ENCODE assay signal across 10 cellular contexts in genomic region chr4:154503598-154503997, GRCh38. TPM values are rescaled to one million over a fixed set of nuclear protein-coding genes. Genes with fewer than 3 reads are reported as not detected.
DNase-seq lines count a peak whose midpoint lies in the region; ATAC-seq and TF ChIP-seq lines count a peak whose summit lies in the region.
"Had no signal": no experiment of that assay in that cellular context is flagged by ENCODE, and none has a peak within 500 bp of the region (broad histone marks: within the 10 kb centered on the region; RNA-seq: fewer than 3 reads in every experiment).

No MANE protein-coding gene starts in this region.

- WGBS in right lobe of liver (ENCODE audit: insufficient coverage, low coverage, low lambda C conversion rate, missing lambda C conversion rate) = 0% methylated on average over 1 of the region's 1 CpG

- H3K4me1 Mint-ChIP-seq in Caco-2 (ENCODE audit: low read depth, unreplicated experiment) = no peaks in the 10 kb centered on the region
- H3K4me1 Mint-ChIP-seq in WTC11 = peaks cover 12% of the 10 kb centered on the region

- H3K27ac Mint-ChIP-seq in Caco-2 (ENCODE audit: unreplicated experiment) = no peak overlapping the region
- H3K27ac Mint-ChIP-seq in WTC11 = no peak overlapping the region
- H3K27ac Mint-ChIP-seq: stimulated activated naive CD8-positive, alpha-beta T cell treated with anti-CD3 and anti-CD28 coated beads, Interleukin-15, Interleukin-2, amounts not matched to agents 100 ng/mL and 50 ng/mL, for 24 hours had no signal

- POLR2A ChIA-PET in Caco-2 (lab: Charles Lee) (no interaction called here), WTC11 (lab: Charles Lee) (no interaction called here)

- H3K27me3 ChIP-seq in Caco-2 (replicated peaks; ENCODE audit: control insufficient read depth, insufficient read depth, low read length) (no peaks in the 10 kb centered on the region), right lobe of liver (no peaks in the 10 kb centered on the region)

- H3K27ac ChIP-seq in right lobe of liver = no peak overlapping the region

- ATAC-seq in WTC11 (peak; percentile 68), right lobe of liver (peak; percentile 50 to 67 (median 57)), HG02571 (IDR thresholded peaks at IDR 0.05; ENCODE audit: unreplicated experiment) (no peak)
- ATAC-seq: left ventricle myocardium superior had no signal

- H3K9me3 ChIP-seq in Caco-2 (no peaks in the 10 kb centered on the region), right lobe of liver (no peaks in the 10 kb centered on the region)

- H3K4me3 Mint-ChIP-seq in Caco-2 (ENCODE audit: unreplicated experiment) = no peak overlapping the region
- H3K4me3 Mint-ChIP-seq in WTC11 = no peak overlapping the region
- H3K4me3 Mint-ChIP-seq: stimulated activated naive CD8-positive, alpha-beta T cell treated with anti-CD3 and anti-CD28 coated beads, Interleukin-15, Interleukin-2, amounts not matched to agents 100 ng/mL and 50 ng/mL, for 24 hours had no signal

- BruUV-seq in Caco-2 (replicated peaks; lab: Mats Ljungman, UMichigan) = no TSS peak

- intact Hi-C loops in Caco-2 (cut with micrococcal nuclease; ENCODE audit: unreplicated experiment) (loop anchor here (1.0 to 10.0 kb wide), 4 partner anchors 47 to 729 kb away; partner anchors contain the start of gene PLRG1), right lobe of liver (cut with DNase I) (loop anchor here (5.0 to 10.0 kb wide), 2 partner anchors 96 to 109 kb away; no protein-coding TSS in a partner anchor)

- H3K36me3 ChIP-seq in Caco-2 (ENCODE audit: control insufficient read depth, insufficient read depth, low read length) (no peaks in the 10 kb centered on the region), right lobe of liver (no peaks in the 10 kb centered on the region)

- peak; percentile 64 to 65 for TF ChIP-seq CTCF in Caco-2 (IDR thresholded peaks at IDR 0.05; ENCODE audit: insufficient read depth in 1 of 2, low read depth in 1 of 2, low read length in 1 of 2, severe bottlenecking in 1 of 2, unreplicated experiment in 1 of 2)
- TF ChIP-seq CTCF in WTC11 (IDR thresholded peaks at IDR 0.05) = no peak; the same call in 1 of the 2 replicates
- TF ChIP-seq CTCF in right lobe of liver (IDR thresholded peaks at IDR 0.05) = peak; percentile 30 to 60 (median 58)

- no peaks in the 10 kb centered on the region for H3K36me3 Mint-ChIP-seq in Caco-2 (ENCODE audit: insufficient read depth, unreplicated experiment)
- no peaks in the 10 kb centered on the region for H3K36me3 Mint-ChIP-seq in WTC11

- H3K9me3 Mint-ChIP-seq in Caco-2 (ENCODE audit: unreplicated experiment) = no peaks in the 10 kb centered on the region
- H3K9me3 Mint-ChIP-seq in WTC11 = no peaks in the 10 kb centered on the region
- H3K9me3 Mint-ChIP-seq: stimulated activated naive CD8-positive, alpha-beta T cell treated with anti-CD3 and anti-CD28 coated beads, Interleukin-15, Interleukin-2, amounts not matched to agents 100 ng/mL and 50 ng/mL, for 24 hours had no signal

- CTCF ChIA-PET in Caco-2 (lab: Charles Lee) = interaction anchor here (1.4 kb wide), 1 partner anchor 120 kb away, joined by 3 read pairs; no protein-coding TSS in a partner anchor
- CTCF ChIA-PET in WTC11 (lab: Charles Lee) = interaction anchor here (1.0 to 1.9 kb wide), 4 partner anchors 12 to 87 kb away, joined by 3 to 5 read pairs (median 5); partner anchors contain the start of gene DCHS2

- 0 out of 2 replicates have a peak, but pooled peaks cover 7% of the 10 kb centered on the region for H3K4me1 ChIP-seq in Caco-2
- no peaks in the 10 kb centered on the region for H3K4me1 ChIP-seq in right lobe of liver

- DNase-seq in Caco-2 (peak in 1 of 2 experiments; percentile 24), HT1080 (ENCODE audit: low read depth) (peak; percentile 21), WTC11 (ENCODE audit: low spot score) (no peak), right lobe of liver (no peak), ecto neural progenitor cell (ENCODE audit: low spot score) (no peak), T-helper 2 cell (no peak)
- DNase-seq in stimulated activated CD4-positive, alpha-beta T cell treated with anti-CD3 and anti-CD28 coated beads, Interleukin-1b, Interleukin-23, amount 100 ng/mL, for 48 hours = no peak
- DNase-seq: left ventricle myocardium superior had no signal

- H3K27me3 Mint-ChIP-seq in Caco-2 (ENCODE audit: insufficient read depth, unreplicated experiment) (peaks cover 27% of the 10 kb centered on the region), WTC11 (ENCODE audit: low read depth) (no peaks in the 10 kb centered on the region)

- no peak for TF ChIP-seq POLR2A in right lobe of liver (IDR thresholded peaks at IDR 0.05)

- H3K4me3 ChIP-seq in Caco-2 (ENCODE audit: low read depth, low read length) = no peak overlapping the region
- no peak overlapping the region for H3K4me3 ChIP-seq in right lobe of liver

TF ChIP-seq in WTC11, 78 proteins besides CTCF, POLR2A, EP300 and RAD21:
- TF ChIP-seq ZNF532 (CRISPR knock-in tag; IDR thresholded peaks at IDR 0.05; ENCODE audit: borderline replicate concordance) (no peak), GRHL2 (CRISPR knock-in tag; IDR thresholded peaks at IDR 0.05; ENCODE audit: insufficient replicate concordance, severe bottlenecking) (no peak), ZBTB43 (CRISPR knock-in tag; IDR thresholded peaks at IDR 0.05) (no peak), KAT7 (CRISPR knock-in tag; IDR thresholded peaks at IDR 0.05; ENCODE audit: borderline replicate concordance) (no peak), E2F5 (CRISPR knock-in tag; IDR thresholded peaks at IDR 0.05) (no peak)

RNA-seq across cellular contexts. Expression of gene DCHS2, which starts 12.0 kb away (rescaled TPM):
- not detected in 2 replicates for total RNA-seq in Caco-2 (2022)
- not detected in 2 replicates for total RNA-seq in HT1080 (2014; rRNA removed; shearing (Covaris generic))
- polyA plus RNA-seq in HT1080 (2015; cell fraction: cytosol; rRNA removed) = under 0.01 and 0.38 TPM in 2 replicates
- polyA plus RNA-seq in HT1080 (2015; cell fraction: nucleus; rRNA removed) = 0.59 and 0.95 TPM in 2 replicates
- total RNA-seq in WTC11 (2021) = 1.3 to 1.9 TPM (median 1.4 TPM) in 3 replicates
- total RNA-seq in right lobe of liver = under 1 TPM in 5 of 6 experiments, not detected in 1; 0.07 to 0.37 (median 0.12) TPM
- total RNA-seq: left ventricle myocardium superior had no signal

RNA-seq across cellular contexts. Expression of gene PLRG1, which starts 46.6 kb away (rescaled TPM):
- total RNA-seq in Caco-2 (2022) = 99.4 and 113 TPM in 2 replicates
- total RNA-seq in HT1080 (2014; rRNA removed; shearing (Covaris generic)) = 105 and 151 TPM in 2 replicates
- 89.5 and 121 TPM in 2 replicates for polyA plus RNA-seq in HT1080 (2015; cell fraction: cytosol; rRNA removed)
- polyA plus RNA-seq in HT1080 (2015; cell fraction: nucleus; rRNA removed) = 284 and 298 TPM in 2 replicates
- total RNA-seq in WTC11 (2021) = 76.3 to 84.8 TPM (median 78.3 TPM) in 3 replicates
- 10 to 100 TPM; 33.1 to 55.8 (median 39.2) TPM for total RNA-seq in right lobe of liver

RNA-seq across cellular contexts. Expression of gene FGB, which starts 59.2 kb away (rescaled TPM):
- total RNA-seq in Caco-2 (2022) (29.4 and 37.1 TPM in 2 replicates), WTC11 (2021) (2.0 to 3.5 TPM (median 2.3 TPM) in 3 replicates), right lobe of liver (over 10,000 TPM in 5 of 6 experiments, 1,000 to 10,000 TPM in 1; 6,080 to 16,362 (median 11,864) TPM)
- not detected in 2 replicates for total RNA-seq in HT1080 (2014; rRNA removed; shearing (Covaris generic))
- polyA plus RNA-seq in HT1080 (2015; cell fraction: cytosol; rRNA removed) = not detected in 2 replicates
- polyA plus RNA-seq in HT1080 (2015; cell fraction: nucleus; rRNA removed) = not detected in 2 replicates
- total RNA-seq: left ventricle myocardium superior had no signal

Comparison
In these comparisons a context has a peak if more than half of its experiments do, and no peak if none do; other contexts are left out.
1. RNA of gene FGB, which starts 59.2 kb away (total RNA-seq): 6,080 to 16,362 TPM in right lobe of liver; 29.4 to 37.1 TPM in Caco-2, 2.0 to 3.5 TPM in WTC11 and not detected in HT1080; every median in the first group is over 100 times any median in the second.